Comparison of ENCODE assay signal across 22 cellular contexts in genomic region chr10:61451357-61451756, GRCh38. TPM values are rescaled to one million over a fixed set of nuclear protein-coding genes. Genes with fewer than 3 reads are reported as not detected.
DNase-seq lines count a peak whose midpoint lies in the region; TF ChIP-seq lines count a peak whose summit lies in the region.
"Had no signal": no experiment of that assay in that cellular context is flagged by ENCODE, and none has a peak within 500 bp of the region (broad histone marks: within the 10 kb centered on the region; RNA-seq: fewer than 3 reads in every experiment).

No MANE protein-coding gene starts in this region.

- H3F3A ChIP-seq in smooth muscle cell (ENCODE audit: low read depth), result no peaks in the 10 kb centered on the region

- WGBS in hepatocyte (ENCODE audit: low lambda C conversion rate, missing lambda C conversion rate), result 85% methylated on average over 3 of the region's 3 CpGs
- 95% methylated on average over 3 of the region's 3 CpGs for WGBS in smooth muscle cell (ENCODE audit: low lambda C conversion rate)

- H3K4me3 ChIP-seq in HEK293 (ENCODE audit: low read depth, low read length) (no peak overlapping the region), hepatocyte (no peak overlapping the region), smooth muscle cell (no peak overlapping the region)
- H3K4me3 ChIP-seq: BLaER1 treated with 17β-estradiol and CSF1 and Interleukin-3, amounts not matched to agents 10 nM and 100 nM; GM23248; HAP-1; SJCRH30 had no signal

- no peak overlapping the region for H3K9ac ChIP-seq in smooth muscle cell (ENCODE audit: low read depth)
- H3K9ac ChIP-seq: BLaER1 treated with 17β-estradiol and CSF1 and Interleukin-3, amounts not matched to agents 10 nM and 100 nM; GM23248 had no signal

- H3K4me3 Mint-ChIP-seq in neural crest cell, result peak overlapping the region; percentile 85
- H3K4me3 Mint-ChIP-seq: CD4-positive, alpha-beta T cell had no signal

- no peak overlapping the region for H3K27ac Mint-ChIP-seq in neural crest cell (ENCODE audit: unreplicated experiment)
- H3K27ac Mint-ChIP-seq: CD4-positive, alpha-beta T cell had no signal

- H4K20me1 ChIP-seq in hepatocyte (ENCODE audit: insufficient read depth, poor library complexity, severe bottlenecking) (no peaks in the 10 kb centered on the region), smooth muscle cell (ENCODE audit: low read depth) (no peaks in the 10 kb centered on the region)
- H4K20me1 ChIP-seq: BLaER1 treated with 17β-estradiol and CSF1 and Interleukin-3, amounts not matched to agents 10 nM and 100 nM had no signal

- H3K4me1 Mint-ChIP-seq in neural crest cell, result peaks cover 10% of the 10 kb centered on the region

- H3K27ac ChIP-seq in HEK293 (ENCODE audit: extremely low read depth, low read depth, low read length), result no peak overlapping the region
- peak overlapping the region; percentile 87; the same call in 1 of the 2 replicates for H3K27ac ChIP-seq in VCaP
- no peak overlapping the region for H3K27ac ChIP-seq in hepatocyte
- H3K27ac ChIP-seq in smooth muscle cell (ENCODE audit: low read depth), result no peak overlapping the region
- H3K27ac ChIP-seq: BLaER1 treated with 17β-estradiol and CSF1 and Interleukin-3, amounts not matched to agents 10 nM and 100 nM; GM23248; SJCRH30 had no signal

- H3K9me3 ChIP-seq in HEK293 (ENCODE audit: control insufficient read depth, insufficient read depth, low read depth, low read length) (no peaks in the 10 kb centered on the region), hepatocyte (ENCODE audit: low read depth) (no peaks in the 10 kb centered on the region), smooth muscle cell (replicated peaks; ENCODE audit: low read depth) (no peaks in the 10 kb centered on the region)
- H3K9me3 ChIP-seq: HAP-1, SJCRH30 had no signal

- H3K27me3 ChIP-seq in hepatocyte (peaks cover 42% of the 10 kb centered on the region), smooth muscle cell (ENCODE audit: low read depth) (peaks cover 57% of the 10 kb centered on the region)
- H3K27me3 ChIP-seq: BLaER1 treated with 17β-estradiol and CSF1 and Interleukin-3, amounts not matched to agents 10 nM and 100 nM; SJCRH30 had no signal

- H2AFZ ChIP-seq in hepatocyte, result no peak overlapping the region
- H2AFZ ChIP-seq in smooth muscle cell (ENCODE audit: low read depth), result no peak overlapping the region
- H2AFZ ChIP-seq: GM23248 had no signal

- H3K79me2 ChIP-seq in hepatocyte, result no peaks in the 10 kb centered on the region
- no peaks in the 10 kb centered on the region for H3K79me2 ChIP-seq in smooth muscle cell (ENCODE audit: low read depth)

- no peaks in the 10 kb centered on the region for H3K4me1 ChIP-seq in HEK293 (ENCODE audit: control insufficient read depth, insufficient read depth, low read length)
- peaks cover 3% of the 10 kb centered on the region for H3K4me1 ChIP-seq in hepatocyte (ENCODE audit: insufficient read depth)
- H3K4me1 ChIP-seq in smooth muscle cell (ENCODE audit: low read depth), result no peaks in the 10 kb centered on the region
- H3K4me1 ChIP-seq: HAP-1 had no signal

- H3K27me3 Mint-ChIP-seq in neural crest cell (ENCODE audit: low read depth), result peaks cover 57% of the 10 kb centered on the region

- no peak for DNase-seq in hepatocyte (ENCODE audit: low spot score)
- no peak for DNase-seq in neural crest cell (ENCODE audit: low read depth, low spot score)
- DNase-seq in activated CD4-positive, alpha-beta T cell treated with anti-CD3 and anti-CD28 coated beads, Interleukin-2, amount 50 U/mL, for 1 hour, result no peak
- DNase-seq in smooth muscle cell (lab: John Stamatoyannopoulos, UW; ENCODE audit: unreplicated experiment), result no peak
- DNase-seq in amygdala (lab: John Stamatoyannopoulos, UW), result no peak
- no peak for DNase-seq in OCI-M2 (lab: John Stamatoyannopoulos, UW; ENCODE audit: unreplicated experiment)
- DNase-seq: CD4-positive, alpha-beta T cell; GM23248; KBM-7; NCI-H1048; NCI-H1417; NCI-H1694; NCI-H2029 treated with DMSO at 0.1 percent for 48 hours; NCI-H2227 treated with DMSO at 0.1 percent for 48 hours; NCI-H526 treated with DMSO at 0.1 percent for 48 hours; SJCRH30 had no signal

- no peaks in the 10 kb centered on the region for H3K9me2 ChIP-seq in hepatocyte (replicated peaks; ENCODE audit: insufficient read depth)

- no peaks in the 10 kb centered on the region for H3K9me3 Mint-ChIP-seq in neural crest cell
- H3K9me3 Mint-ChIP-seq: CD4-positive, alpha-beta T cell had no signal

- POLR2A ChIA-PET in HEK293 (lab: Yijun Ruan, JAX), result no interaction called here

- H3K4me2 ChIP-seq in hepatocyte (peak overlapping the region; percentile 93), smooth muscle cell (no peak overlapping the region)
- H3K4me2 ChIP-seq: BLaER1 treated with 17β-estradiol and CSF1 and Interleukin-3, amounts not matched to agents 10 nM and 100 nM had no signal

- no peaks in the 10 kb centered on the region for H3K36me3 Mint-ChIP-seq in neural crest cell (ENCODE audit: low read depth)

- H3K36me3 ChIP-seq in HEK293 (ENCODE audit: control insufficient read depth in 2 of 2, insufficient read depth in 1 of 2, low read length in 2 of 2) (no peaks in the 10 kb centered on the region), hepatocyte (replicated peaks; ENCODE audit: insufficient read depth, low read depth) (no peaks in the 10 kb centered on the region), smooth muscle cell (ENCODE audit: low read depth) (no peaks in the 10 kb centered on the region)
- H3K36me3 ChIP-seq: BLaER1 treated with 17β-estradiol and CSF1 and Interleukin-3, amounts not matched to agents 10 nM and 100 nM; HAP-1; SJCRH30 had no signal

- CTCF ChIA-PET in HEK293 (lab: Yijun Ruan, JAX), result no interaction called here

- TF ChIP-seq CTCF in HEK293 (tag by site-specific recombination; IDR thresholded peaks at IDR 0.05), result no peak
- no peak for TF ChIP-seq CTCF in VCaP (conservative IDR thresholded peaks at IDR 0.05)
- no peak for TF ChIP-seq CTCF in hepatocyte (IDR thresholded peaks at IDR 0.05; ENCODE audit: poor library complexity)
- TF ChIP-seq CTCF in neural crest cell (conservative IDR thresholded peaks at IDR 0.05), result no peak
- no peak for TF ChIP-seq CTCF in smooth muscle cell (IDR thresholded peaks at IDR 0.05; ENCODE audit: borderline replicate concordance, insufficient read depth, poor library complexity, severe bottlenecking)

TF ChIP-seq in HEK293, 187 proteins besides CTCF, POLR2A, EP300 and RAD21 (continues in another document):
- TF ChIP-seq, protein P1, sequence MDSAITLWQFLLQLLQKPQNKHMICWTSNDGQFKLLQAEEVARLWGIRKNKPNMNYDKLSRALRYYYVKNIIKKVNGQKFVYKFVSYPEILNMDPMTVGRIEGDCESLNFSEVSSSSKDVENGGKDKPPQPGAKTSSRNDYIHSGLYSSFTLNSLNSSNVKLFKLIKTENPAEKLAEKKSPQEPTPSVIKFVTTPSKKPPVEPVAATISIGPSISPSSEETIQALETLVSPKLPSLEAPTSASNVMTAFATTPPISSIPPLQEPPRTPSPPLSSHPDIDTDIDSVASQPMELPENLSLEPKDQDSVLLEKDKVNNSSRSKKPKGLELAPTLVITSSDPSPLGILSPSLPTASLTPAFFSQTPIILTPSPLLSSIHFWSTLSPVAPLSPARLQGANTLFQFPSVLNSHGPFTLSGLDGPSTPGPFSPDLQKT (IDR thresholded peaks at IDR 0.05; ENCODE audit: borderline replicate concordance, low read depth, low read length), result no peak
- TF ChIP-seq ZNF768 (tag by site-specific recombination; IDR thresholded peaks at IDR 0.05) (no peak), PRDM6 (tag by site-specific recombination; IDR thresholded peaks at IDR 0.05) (peak; percentile 58), ZBTB1 (tag by site-specific recombination; IDR thresholded peaks at IDR 0.05) (no peak)
- TF ChIP-seq, protein P2, sequence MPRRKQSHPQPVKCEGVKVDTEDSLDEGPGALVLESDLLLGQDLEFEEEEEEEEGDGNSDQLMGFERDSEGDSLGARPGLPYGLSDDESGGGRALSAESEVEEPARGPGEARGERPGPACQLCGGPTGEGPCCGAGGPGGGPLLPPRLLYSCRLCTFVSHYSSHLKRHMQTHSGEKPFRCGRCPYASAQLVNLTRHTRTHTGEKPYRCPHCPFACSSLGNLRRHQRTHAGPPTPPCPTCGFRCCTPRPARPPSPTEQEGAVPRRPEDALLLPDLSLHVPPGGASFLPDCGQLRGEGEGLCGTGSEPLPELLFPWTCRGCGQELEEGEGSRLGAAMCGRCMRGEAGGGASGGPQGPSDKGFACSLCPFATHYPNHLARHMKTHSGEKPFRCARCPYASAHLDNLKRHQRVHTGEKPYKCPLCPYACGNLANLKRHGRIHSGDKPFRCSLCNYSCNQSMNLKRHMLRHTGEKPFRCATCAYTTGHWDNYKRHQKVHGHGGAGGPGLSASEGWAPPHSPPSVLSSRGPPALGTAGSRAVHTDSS (tag by site-specific recombination; IDR thresholded peaks at IDR 0.05), result no peak

RNA-seq across cellular contexts. Expression of gene TMEM26, which starts 1.8 kb away (rescaled TPM):
- total RNA-seq in hepatocyte, result 2.2 and 3.3 TPM in 2 replicates
- 0.27 and 0.39 TPM in 2 replicates for polyA plus RNA-seq in hepatocyte
- total RNA-seq in neural crest cell, result 0.05 and 0.23 TPM in 2 replicates
- not detected in 2 replicates for total RNA-seq in smooth muscle cell
- polyA plus RNA-seq in smooth muscle cell, result not detected in 2 replicates
- total RNA-seq: CD4-positive, alpha-beta T cell; Daoy; GM23248; NCI-H460; SJCRH30 had no signal
